1 cellular context compared by ENCODE assay signal in genomic region chr10:3755440-3756359, GRCh38.
TF ChIP-seq lines count a peak whose summit lies in the region.

No MANE protein-coding gene starts in this region.

TF ChIP-seq in HepG2, 621 proteins besides CTCF, POLR2A, EP300 and RAD21 (continued from another document):
- peak; percentile 43; the same call in 1 of the 2 replicates for TF ChIP-seq HNF1B (CRISPR knock-in tag; IDR thresholded peaks at IDR 0.05)
- no peak for TF ChIP-seq SP4 (CRISPR knock-in tag; IDR thresholded peaks at IDR 0.05)
- TF ChIP-seq SAP130 (CRISPR knock-in tag; IDR thresholded peaks at IDR 0.05; ENCODE audit: low read depth) = 0 out of 2 replicates have a peak, but pooled peaks have one; percentile 12
- TF ChIP-seq PBX3 (CRISPR knock-in tag; IDR thresholded peaks at IDR 0.05; ENCODE audit: borderline replicate concordance) = no peak
- peak; percentile 61; the same call in 1 of the 2 replicates for TF ChIP-seq TFAP4 (IDR thresholded peaks at IDR 0.05; ENCODE audit: borderline replicate concordance, low read depth)
- peak; percentile 38; the same call in 1 of the 2 replicates for TF ChIP-seq ZNF501 (CRISPR knock-in tag; IDR thresholded peaks at IDR 0.05)
- TF ChIP-seq FOSL2 (CRISPR knock-in tag; IDR thresholded peaks at IDR 0.05) = peak; percentile 91
- TF ChIP-seq SKI (IDR thresholded peaks at IDR 0.05; ENCODE audit: partially characterized antibody) = no peak
- peak; percentile 34; the same call in 1 of the 2 replicates for TF ChIP-seq FOSL1 (CRISPR knock-in tag; IDR thresholded peaks at IDR 0.05; ENCODE audit: borderline replicate concordance)
- 0 out of 2 replicates have a peak, but pooled peaks have one; percentile 33 for TF ChIP-seq PITX1 (CRISPR knock-in tag; IDR thresholded peaks at IDR 0.05)
- no peak for TF ChIP-seq NFIB (CRISPR knock-in tag; IDR thresholded peaks at IDR 0.05; ENCODE audit: borderline replicate concordance)
- TF ChIP-seq ZNF512 (CRISPR knock-in tag; IDR thresholded peaks at IDR 0.05) = no peak
- TF ChIP-seq SMC3 (IDR thresholded peaks at IDR 0.05; ENCODE audit: low read length) = 0 out of 2 replicates have a peak, but pooled peaks have one; percentile 1
- peak; percentile 5 for TF ChIP-seq ZEB1 (IDR thresholded peaks at IDR 0.05; ENCODE audit: insufficient replicate concordance, low read depth)
- no peak for TF ChIP-seq ZNF547 (CRISPR knock-in tag; IDR thresholded peaks at IDR 0.05)
- peak; percentile 21; the same call in 1 of the 2 replicates for TF ChIP-seq STAG1 (CRISPR knock-in tag; IDR thresholded peaks at IDR 0.05)
- peak; percentile 32 for TF ChIP-seq XRCC5 (optimal IDR thresholded peaks at IDR 0.05; ENCODE audit: low read length)
